ENCODE assay signal across 11 cellular contexts in genomic region chr20:34415079-34415478, GRCh38. TPM values are rescaled to one million over a fixed set of nuclear protein-coding genes. Genes with fewer than 3 reads are reported as not detected.
DNase-seq lines count a peak whose midpoint lies in the region; ATAC-seq lines count a peak whose summit lies in the region.
"Had no signal": no experiment of that assay in that cellular context is flagged by ENCODE, and none has a peak within 500 bp of the region (broad histone marks: within the 10 kb centered on the region; RNA-seq: fewer than 3 reads in every experiment).

No MANE protein-coding gene starts in this region.

- peak; percentile 49 for ATAC-seq in HG03045 (IDR thresholded peaks at IDR 0.05; ENCODE audit: unreplicated experiment)
- ATAC-seq in T-helper 17 cell = no peak
- no peak for ATAC-seq in naive thymus-derived CD8-positive, alpha-beta T cell
- no peak for ATAC-seq in sciatic nerve
- ATAC-seq: WTC11 had no signal

- peak; percentile 37 for DNase-seq in SKM-1 treated with dmso at 0.1 percent for 144 hours (lab: John Stamatoyannopoulos, UW; ENCODE audit: unreplicated experiment)
- no peak for DNase-seq in SKM-1 (lab: John Stamatoyannopoulos, UW; ENCODE audit: unreplicated experiment)
- DNase-seq in T-helper 17 cell = no peak
- DNase-seq in naive thymus-derived CD8-positive, alpha-beta T cell = no peak
- no peak for DNase-seq in sciatic nerve (ENCODE audit: low spot score)
- no peak for DNase-seq in dedifferentiated amniotic fluid mesenchymal stem cell (ENCODE audit: extremely low spot score)
- no peak for DNase-seq in SW480 (ENCODE audit: low spot score)
- DNase-seq: sigmoid colon, trophoblast cell had no signal

- POLR2A ChIA-PET in naive thymus-derived CD8-positive, alpha-beta T cell (lab: Charles Lee) = no interaction called here

- H3K27ac Mint-ChIP-seq in T-helper 17 cell = peak overlapping the region; percentile 68
- H3K27ac Mint-ChIP-seq in naive thymus-derived CD8-positive, alpha-beta T cell = peak overlapping the region; percentile 2 to 75 (median 42)
- H3K27ac Mint-ChIP-seq: WTC11 had no signal

- peaks cover 6% of the 10 kb centered on the region for H3K4me1 Mint-ChIP-seq in T-helper 17 cell
- peaks cover 6 to 20% (median 14%) of the 10 kb centered on the region in 4 donors for H3K4me1 Mint-ChIP-seq in naive thymus-derived CD8-positive, alpha-beta T cell
- H3K4me1 Mint-ChIP-seq: WTC11 had no signal

- peaks cover 6% of the 10 kb centered on the region for H3K36me3 Mint-ChIP-seq in T-helper 17 cell (ENCODE audit: low read depth)
- H3K36me3 Mint-ChIP-seq in naive thymus-derived CD8-positive, alpha-beta T cell = peaks cover 4 to 84% (median 16%) of the 10 kb centered on the region in 3 donors

- H3K9me3 ChIP-seq in T-helper 17 cell (ENCODE audit: control insufficient read depth, low read length, poor library complexity, severe bottlenecking) = no peaks in the 10 kb centered on the region
- H3K9me3 ChIP-seq: sigmoid colon had no signal

- intact Hi-C loops in sciatic nerve (cut with DNase I) = no loop called here

- no peaks in the 10 kb centered on the region for H3K9me3 Mint-ChIP-seq in naive thymus-derived CD8-positive, alpha-beta T cell
- H3K9me3 Mint-ChIP-seq: WTC11 had no signal

- H3K27me3 Mint-ChIP-seq in T-helper 17 cell = no peaks in the 10 kb centered on the region
- H3K27me3 Mint-ChIP-seq in naive thymus-derived CD8-positive, alpha-beta T cell = no peaks in the 10 kb centered on the region

- H3K4me3 Mint-ChIP-seq in T-helper 17 cell = no peak overlapping the region
- no peak overlapping the region for H3K4me3 Mint-ChIP-seq in naive thymus-derived CD8-positive, alpha-beta T cell
- H3K4me3 Mint-ChIP-seq: WTC11 had no signal

RNA-seq across cellular contexts. Expression of gene ITCH, which starts 52.0 kb away (rescaled TPM):
- total RNA-seq in T-helper 17 cell = 10 to 100 TPM; 44.4 to 53.4 TPM
- 10 to 100 TPM; 73.2 to 75.9 TPM for total RNA-seq in naive thymus-derived CD8-positive, alpha-beta T cell
- 10 to 100 TPM; 12.6 to 19.6 (median 12.8) TPM for polyA plus RNA-seq in naive thymus-derived CD8-positive, alpha-beta T cell
- total RNA-seq in sciatic nerve = 84.3 TPM
